32 cellular contexts compared by ENCODE assay signal in the genomic region with DNA sequence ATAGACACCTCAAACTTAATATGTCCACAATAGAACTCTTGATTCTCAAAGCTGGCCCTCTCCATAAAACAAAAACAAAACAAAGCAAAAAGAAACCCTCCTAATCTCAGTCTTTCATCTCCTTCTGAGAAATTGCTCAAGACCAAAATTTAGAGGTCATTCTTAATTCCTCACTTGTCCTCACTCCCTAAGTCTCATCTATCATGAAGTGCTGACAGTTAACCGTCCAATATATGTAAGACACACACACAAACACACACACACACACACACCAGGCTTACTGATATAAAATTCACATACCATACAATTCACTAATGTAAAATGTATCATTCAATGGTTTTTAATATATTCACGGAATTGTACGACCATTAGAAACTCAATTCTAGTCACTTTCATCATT.
"Had no signal": no experiment of that assay in that cellular context is flagged by ENCODE, and none has a peak within 500 bp of the region (broad histone marks: within the 10 kb centered on the region; RNA-seq: fewer than 3 reads in every experiment).

No MANE protein-coding gene starts in this region.

- ATAC-seq: activated T-cell treated with anti-CD3 and anti-CD28 coated beads, Interleukin-2, amount 50 U/mL, for 4 hours; activated T-helper 17 cell treated with anti-CD3 and anti-CD28 coated beads, Interleukin-2, amount 50 U/mL, for 72 hours; HepG2; Panc1; Right ventricle myocardium inferior; T-cell had no signal

- DNase-seq: activated CD4-positive, alpha-beta memory T cell treated with anti-CD3 and anti-CD28 coated beads for 36 hours; activated CD4-positive, alpha-beta T cell treated with anti-CD3 and anti-CD28 coated beads, Interleukin-2, amount 10 ng/mL, durations not matched to agents 7 days and 5 days; activated CD4-positive, CD25-positive, alpha-beta regulatory T cell; activated CD8-positive, alpha-beta memory T cell treated with anti-CD3 and anti-CD28 coated beads for 24 hours; activated gamma-delta T cell treated with Interleukin-2 at 50 U/mL for 16 hours; activated naive CD4-positive, alpha-beta T cell treated with anti-CD3 and anti-CD28 coated beads, Interleukin-2, amount 10 ng/mL, durations not matched to agents 7 days and 5 days; activated naive CD8-positive, alpha-beta T cell treated with anti-CD3 and anti-CD28 coated beads for 36 hours; activated T-cell treated with anti-CD3 and anti-CD28 coated beads, Interleukin-2, amount 50 U/mL, for 4 hours; adrenal gland; aorta; MG63; NCI-H1048; NCI-H1417 treated with DMSO at 0.1 percent for 48 hours; NCI-H1694; NCI-H2029; NCI-H2107; NCI-H2171 treated with DMSO at 0.1 percent for 48 hours; NCI-H226; NCI-H526 treated with DMSO at 0.1 percent for 48 hours; NCI-H82; RPMI8226; T-cell; T-helper 2 cell; T1000 had no signal

- FAIRE-seq: HepG2, TTC549 had no signal

- H3K27me3 ChIP-seq: adrenal gland, breast epithelium, MG63 had no signal

- H3K4me3 ChIP-seq: adrenal gland, breast epithelium, MG63, SK-N-MC had no signal

- H3K27ac ChIP-seq: adrenal gland, SK-N-MC, VCaP had no signal

- H3K36me3 ChIP-seq: adrenal gland, breast epithelium had no signal

- H3K9me3 ChIP-seq: adrenal gland, breast epithelium had no signal
